1 cellular context compared by ENCODE assay signal in genomic region chr17:65783845-65784334, GRCh38.
TF ChIP-seq lines count a peak whose summit lies in the region.

No MANE protein-coding gene starts in this region.

TF ChIP-seq in HepG2, 621 proteins besides CTCF, POLR2A, EP300 and RAD21 (continued from another document and continues in another):
- no peak for TF ChIP-seq DZIP1 (CRISPR knock-in tag; IDR thresholded peaks at IDR 0.05)
- TF ChIP-seq ZFX (CRISPR knock-in tag; IDR thresholded peaks at IDR 0.05; ENCODE audit: low read depth), result no peak
- no peak for TF ChIP-seq KLF12 (CRISPR knock-in tag; IDR thresholded peaks at IDR 0.05; ENCODE audit: borderline replicate concordance)
- no peak for TF ChIP-seq MTERF4 (CRISPR knock-in tag; IDR thresholded peaks at IDR 0.05)
- TF ChIP-seq BRD4 (CRISPR knock-in tag; IDR thresholded peaks at IDR 0.05), result no peak
- TF ChIP-seq PRDM10 (CRISPR knock-in tag; IDR thresholded peaks at IDR 0.05; ENCODE audit: low read depth), result no peak
- no peak for TF ChIP-seq TP53 (CRISPR knock-in tag; conservative IDR thresholded peaks at IDR 0.05)
- TF ChIP-seq ZNF572 (CRISPR knock-in tag; IDR thresholded peaks at IDR 0.05), result no peak
- TF ChIP-seq MXD3 (CRISPR knock-in tag; IDR thresholded peaks at IDR 0.05), result no peak
- no peak for TF ChIP-seq MLLT10 (CRISPR knock-in tag; IDR thresholded peaks at IDR 0.05)
- no peak for TF ChIP-seq ZNF75D (CRISPR knock-in tag; IDR thresholded peaks at IDR 0.05; ENCODE audit: borderline replicate concordance)
- TF ChIP-seq ISL2 (CRISPR knock-in tag; IDR thresholded peaks at IDR 0.05), result peak; percentile 51; the same call in 1 of the 2 replicates
- no peak for TF ChIP-seq ZBTB21 (CRISPR knock-in tag; IDR thresholded peaks at IDR 0.05)
- TF ChIP-seq ZNF580 (CRISPR knock-in tag; IDR thresholded peaks at IDR 0.05; ENCODE audit: borderline replicate concordance, low read depth), result no peak
- TF ChIP-seq ZNF574 (CRISPR knock-in tag; IDR thresholded peaks at IDR 0.05), result no peak
- TF ChIP-seq EHMT2 (IDR thresholded peaks at IDR 0.05; ENCODE audit: borderline replicate concordance, low read depth, low read length), result no peak; the same call in 1 of the 2 replicates
- peak; percentile 72 for TF ChIP-seq HOMEZ (CRISPR knock-in tag; IDR thresholded peaks at IDR 0.05; ENCODE audit: low read depth)
- no peak for TF ChIP-seq ZSCAN9 (CRISPR knock-in tag; IDR thresholded peaks at IDR 0.05; ENCODE audit: borderline replicate concordance)
- no peak for TF ChIP-seq SRF (IDR thresholded peaks at IDR 0.05; ENCODE audit: low read depth, low read length)
- peak; percentile 67; the same call in 1 of the 2 replicates for TF ChIP-seq NFIC (IDR thresholded peaks at IDR 0.05; ENCODE audit: low read length)
- no peak for TF ChIP-seq KMT2B (CRISPR knock-in tag; IDR thresholded peaks at IDR 0.05)
- TF ChIP-seq PAXIP1 (CRISPR knock-in tag; conservative IDR thresholded peaks at IDR 0.05), result no peak
- no peak for TF ChIP-seq SIX4 (CRISPR knock-in tag; IDR thresholded peaks at IDR 0.05)
- TF ChIP-seq ERF (CRISPR knock-in tag; IDR thresholded peaks at IDR 0.05), result peak; percentile 36; the same call in 1 of the 2 replicates
- no peak for TF ChIP-seq ZBTB7B (CRISPR knock-in tag; IDR thresholded peaks at IDR 0.05)
- TF ChIP-seq XBP1 (CRISPR knock-in tag; IDR thresholded peaks at IDR 0.05), result no peak
- TF ChIP-seq ARID4A (CRISPR knock-in tag; IDR thresholded peaks at IDR 0.05; ENCODE audit: borderline replicate concordance), result no peak
- TF ChIP-seq SSRP1 (CRISPR knock-in tag; IDR thresholded peaks at IDR 0.05), result no peak
- no peak for TF ChIP-seq ZNF597 (CRISPR knock-in tag; IDR thresholded peaks at IDR 0.05)
- no peak for TF ChIP-seq U2AF1 (optimal IDR thresholded peaks at IDR 0.05; ENCODE audit: low read depth, low read length)
- no peak for TF ChIP-seq SRSF9 (IDR thresholded peaks at IDR 0.05; ENCODE audit: borderline replicate concordance, insufficient read depth, low read depth, low read length, poor library complexity, severe bottlenecking)
- peak; percentile 62; the same call in 1 of the 2 replicates for TF ChIP-seq MED1 (CRISPR knock-in tag; IDR thresholded peaks at IDR 0.05)
- TF ChIP-seq TOPORS (CRISPR knock-in tag; IDR thresholded peaks at IDR 0.05), result no peak
